In genomic region chr2:216108967-216109921, GRCh38 we compare ENCODE assay signal across 8 cellular contexts. TPM values are rescaled to one million over a fixed set of nuclear protein-coding genes. Genes with fewer than 3 reads are reported as not detected.
A peak's percentile ranks its signal among the peaks of the same experiment; 100 is the strongest.
DNase-seq lines count a peak whose midpoint lies in the region; ATAC-seq and TF ChIP-seq lines count a peak whose summit lies in the region.

Gene XRCC5 (plus strand): TSS chr2:216109348. CDS start chr2:216109437, 89 bp downstream.

- no peaks in the 10 kb centered on the region for H3K9me3 ChIP-seq in SU-DHL-6 (ENCODE audit: insufficient read depth, low read length)

- H3K9me3 Mint-ChIP-seq in activated naive CD8-positive, alpha-beta T cell treated with anti-CD3 and anti-CD28 coated beads for 36 hours = no peaks in the 10 kb centered on the region

- H4K20me1 ChIP-seq in SU-DHL-6 (ENCODE audit: low read depth, low read length) = peaks cover 21% of the 10 kb centered on the region

- H3F3A ChIP-seq in SU-DHL-6 (ENCODE audit: insufficient read depth) = peaks cover 46% of the 10 kb centered on the region

- H3K9me2 ChIP-seq in SU-DHL-6 (replicated peaks; ENCODE audit: insufficient read depth, low read length) = no peaks in the 10 kb centered on the region

- DNase-seq in GM10266 (ENCODE audit: extremely low spot score) (peak; percentile 85), NCI-H1417 (lab: John Stamatoyannopoulos, UW) (peak; percentile 95 to 98 (median 97)), glomerular visceral epithelial cell (ENCODE audit: extremely low spot score) (peak; percentile 99), omental fat pad (ENCODE audit: low spot score) (peak; percentile 86)
- peak; percentile 96 for DNase-seq in activated naive CD8-positive, alpha-beta T cell treated with anti-CD3 and anti-CD28 coated beads for 36 hours

- H3K36me3 Mint-ChIP-seq in activated naive CD8-positive, alpha-beta T cell treated with anti-CD3 and anti-CD28 coated beads for 36 hours = peaks cover 43% of the 10 kb centered on the region

- TF ChIP-seq CTCF in GM10266 (IDR thresholded peaks at IDR 0.05; ENCODE audit: control insufficient read depth, insufficient read depth, low read depth, missing control alignments) (no peak), SU-DHL-6 (IDR thresholded peaks at IDR 0.05; ENCODE audit: insufficient read depth, low read length, poor library complexity, severe bottlenecking) (no peak), omental fat pad (IDR thresholded peaks at IDR 0.05) (no peak)

- H2AFZ ChIP-seq in SU-DHL-6 (ENCODE audit: low read depth, low read length, severe bottlenecking) = peak within 1 kb of the TSS; percentile 59

- H3K4me3 ChIP-seq in SU-DHL-6 (ENCODE audit: insufficient read depth, low read length, poor library complexity, severe bottlenecking) = peak within 1 kb of the TSS; percentile 97

- H3K27me3 Mint-ChIP-seq in activated naive CD8-positive, alpha-beta T cell treated with anti-CD3 and anti-CD28 coated beads for 36 hours = peaks cover 3% of the 10 kb centered on the region

- H3K27me3 ChIP-seq in SU-DHL-6 (ENCODE audit: low read length) = no peaks in the 10 kb centered on the region

- peaks cover 51% of the 10 kb centered on the region for H3K79me2 ChIP-seq in SU-DHL-6 (ENCODE audit: insufficient read depth, low read length)

- H3K4me2 ChIP-seq in SU-DHL-6 (ENCODE audit: low read depth, low read length, poor library complexity, severe bottlenecking) = peak within 1 kb of the TSS; percentile 96

- H3K4me1 Mint-ChIP-seq in activated naive CD8-positive, alpha-beta T cell treated with anti-CD3 and anti-CD28 coated beads for 36 hours = peaks cover 42% of the 10 kb centered on the region

- peak within 1 kb of the TSS; percentile 98 for H3K9ac ChIP-seq in SU-DHL-6 (ENCODE audit: low read length)

- H3K27ac ChIP-seq in SU-DHL-6 (ENCODE audit: low read depth, low read length) = peak within 1 kb of the TSS; percentile 70
- peak within 1 kb of the TSS; percentile 67 for H3K27ac ChIP-seq in temporal lobe (ENCODE audit: low read depth, low read length)

- peak; percentile 59 for ATAC-seq in HG02759 (IDR thresholded peaks at IDR 0.05; ENCODE audit: unreplicated experiment)
- peak; percentile 93 for ATAC-seq in omental fat pad (ENCODE audit: low FRiP score)

- H3K27ac Mint-ChIP-seq in activated naive CD8-positive, alpha-beta T cell treated with anti-CD3 and anti-CD28 coated beads for 36 hours = peak within 1 kb of the TSS; percentile 100

- H3K36me3 ChIP-seq in SU-DHL-6 (ENCODE audit: low read length) = peaks cover 35% of the 10 kb centered on the region

- peak within 1 kb of the TSS; percentile 100 for H3K4me3 Mint-ChIP-seq in activated naive CD8-positive, alpha-beta T cell treated with anti-CD3 and anti-CD28 coated beads for 36 hours

RNA-seq across cellular contexts. Expression of gene XRCC5, which starts in this region (rescaled TPM):
- 100 to 1,000 TPM; 585 to 614 TPM for total RNA-seq in activated naive CD8-positive, alpha-beta T cell treated with anti-CD3 and anti-CD28 coated beads for 36 hours
- total RNA-seq in omental fat pad (100 to 1,000 TPM; 112 to 153 (median 143) TPM), temporal lobe (332 TPM)

Comparison
In these comparisons a context has a peak if more than half of its experiments do, and no peak if none do; other contexts are left out.
1. Peak in every context shown above with its lines: DNase-seq, ATAC-seq, H3K4me3 ChIP-seq and H3K27ac ChIP-seq.